ENCODE assay signal across 8 cellular contexts in the genomic region with DNA sequence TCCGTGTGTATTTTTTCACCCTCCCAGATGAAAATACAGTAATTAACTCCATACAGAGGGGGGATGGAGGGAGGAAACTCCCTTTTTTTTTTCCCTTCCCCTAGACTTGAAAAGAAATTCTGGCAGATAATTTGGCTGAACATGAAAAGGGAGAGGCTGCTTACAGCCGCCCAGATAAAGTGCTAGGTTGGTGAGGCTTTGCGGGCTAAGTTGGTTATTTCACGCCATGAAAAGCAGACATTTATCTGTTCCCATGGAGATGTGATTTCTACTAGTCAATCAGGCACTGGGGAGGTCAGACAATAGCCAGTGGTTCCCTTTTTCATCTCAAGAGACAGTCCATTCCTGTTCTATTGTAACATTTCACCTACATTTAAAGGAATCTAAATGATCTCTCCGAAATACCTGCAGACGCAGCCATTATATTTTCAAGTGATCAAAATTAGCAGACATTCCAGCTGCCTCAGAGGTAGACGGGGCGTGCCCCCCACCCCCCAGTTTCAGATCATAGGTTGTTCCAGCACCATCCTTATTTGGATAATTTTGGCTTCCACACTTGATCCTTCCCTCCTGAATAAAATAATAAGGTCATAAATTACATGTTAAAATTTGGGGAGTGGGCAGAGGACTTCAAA.
DNase-seq lines count a peak whose midpoint lies in the region; ATAC-seq, FAIRE-seq and TF ChIP-seq lines count a peak whose summit lies in the region.

No MANE protein-coding gene starts in this region.

- DNase-seq in A549 (ENCODE audit: low read depth in 1 of 2, low spot score in 1 of 2), result no peak
- DNase-seq in HAP-1 (ENCODE audit: low spot score in 2 of 2), result peak; percentile 34 to 52
- no peak for DNase-seq in memory B cell (ENCODE audit: low spot score in 2 of 2)
- no peak for DNase-seq in NCI-H510A (lab: John Stamatoyannopoulos, UW)
- no peak for DNase-seq in germinal center (ENCODE audit: low spot score)
- no peak for DNase-seq in HuH-7 (ENCODE audit: low spot score)

- no peaks in the 10 kb centered on the region for H3K27me3 ChIP-seq in HAP-1 (ENCODE audit: low read depth)

- no peaks in the 10 kb centered on the region for H3K36me3 ChIP-seq in HAP-1 (replicated peaks)

- no peak for FAIRE-seq in A549 (lab: Jason Lieb, UNC)

- peak overlapping the region; percentile 75 for H3K4me2 ChIP-seq in A549

- H3K4me3 ChIP-seq in A549 (no peak overlapping the region), HAP-1 (no peak overlapping the region)

- no peaks in the 10 kb centered on the region for H3K36me3 Mint-ChIP-seq in activated T-helper 17 cell treated with anti-CD3 and anti-CD28 coated beads, Interleukin-2, amount 50 U/mL, for 72 hours (ENCODE audit: low read depth)
- H3K36me3 Mint-ChIP-seq in memory B cell, result no peaks in the 10 kb centered on the region

- H3K9me3 Mint-ChIP-seq in activated T-helper 17 cell treated with anti-CD3 and anti-CD28 coated beads, Interleukin-2, amount 50 U/mL, for 72 hours, result no peaks in the 10 kb centered on the region
- no peaks in the 10 kb centered on the region for H3K9me3 Mint-ChIP-seq in memory B cell

- TF ChIP-seq CTCF in A549 (IDR thresholded peaks at IDR 0.05), result no peak

- POLR2A ChIA-PET in A549 (lab: Yijun Ruan, JAX), result interaction anchor here (1.2 to 3.4 kb wide), 6 partner anchors 12 to 158 kb away, joined by 4 to 22 read pairs (median 15); a partner anchor contains a TSS

- H3K4me1 Mint-ChIP-seq in activated T-helper 17 cell treated with anti-CD3 and anti-CD28 coated beads, Interleukin-2, amount 50 U/mL, for 72 hours, result peaks cover 21% of the 10 kb centered on the region
- peaks cover 45% of the 10 kb centered on the region for H3K4me1 Mint-ChIP-seq in memory B cell

- no peak for TF ChIP-seq EP300 in A549 (IDR thresholded peaks at IDR 0.05)

- peak overlapping the region; percentile 69 for H3K27ac Mint-ChIP-seq in activated T-helper 17 cell treated with anti-CD3 and anti-CD28 coated beads, Interleukin-2, amount 50 U/mL, for 72 hours
- peak overlapping the region; percentile 98 for H3K27ac Mint-ChIP-seq in memory B cell

- 40% methylated on average over 8 of the region's 8 CpGs for WGBS in A549 (ENCODE audit: missing lambda C conversion rate)

- CTCF ChIA-PET in A549 (lab: Yijun Ruan, JAX), result interaction anchor here (0.7 to 3.7 kb wide), 10 partner anchors 10 to 203 kb away, joined by 3 to 17 read pairs (median 6); no protein-coding TSS in a partner anchor

- ATAC-seq in A549 (peak in 1 of 2 experiments; percentile 14; a peak in 2 of 6 replicates), memory B cell (ENCODE audit: low read depth) (peak; percentile 13), HG03521 (IDR thresholded peaks at IDR 0.05; ENCODE audit: unreplicated experiment) (no peak)
- no peak for ATAC-seq in activated T-helper 17 cell treated with anti-CD3 and anti-CD28 coated beads, Interleukin-2, amount 50 U/mL, for 72 hours (replicated peaks)

- peak overlapping the region; percentile 56 for H3K4me3 Mint-ChIP-seq in activated T-helper 17 cell treated with anti-CD3 and anti-CD28 coated beads, Interleukin-2, amount 50 U/mL, for 72 hours
- peak overlapping the region; percentile 41 for H3K4me3 Mint-ChIP-seq in memory B cell

- TF ChIP-seq POLR2A in A549 (IDR thresholded peaks at IDR 0.05; ENCODE audit: low read length), result no peak

- H3K9me3 ChIP-seq in A549 (no peaks in the 10 kb centered on the region), HAP-1 (no peaks in the 10 kb centered on the region)

- H3K27ac ChIP-seq in A549, result peak overlapping the region; percentile 89 to 90

- peaks cover 72% of the 10 kb centered on the region for H3K4me1 ChIP-seq in A549
- peaks cover 61% of the 10 kb centered on the region for H3K4me1 ChIP-seq in HAP-1

- no peaks in the 10 kb centered on the region for H3K27me3 Mint-ChIP-seq in activated T-helper 17 cell treated with anti-CD3 and anti-CD28 coated beads, Interleukin-2, amount 50 U/mL, for 72 hours
- no peaks in the 10 kb centered on the region for H3K27me3 Mint-ChIP-seq in memory B cell

- in situ Hi-C loops in HAP-1 (cut with MboI; ENCODE audit: low sequenced_read_pairs), result no loop called here

- TF ChIP-seq RAD21 in A549 (conservative IDR thresholded peaks at IDR 0.05 in 1 of 2, IDR thresholded peaks at IDR 0.05 in 1 of 2), result no peak

TF ChIP-seq in A549, 52 proteins besides CTCF, POLR2A, EP300 and RAD21:
- TF ChIP-seq, protein P1, sequence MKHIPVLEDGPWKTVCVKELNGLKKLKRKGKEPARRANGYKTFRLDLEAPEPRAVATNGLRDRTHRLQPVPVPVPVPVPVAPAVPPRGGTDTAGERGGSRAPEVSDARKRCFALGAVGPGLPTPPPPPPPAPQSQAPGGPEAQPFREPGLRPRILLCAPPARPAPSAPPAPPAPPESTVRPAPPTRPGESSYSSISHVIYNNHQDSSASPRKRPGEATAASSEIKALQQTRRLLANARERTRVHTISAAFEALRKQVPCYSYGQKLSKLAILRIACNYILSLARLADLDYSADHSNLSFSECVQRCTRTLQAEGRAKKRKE (CRISPR knock-in tag; IDR thresholded peaks at IDR 0.05; ENCODE audit: low read depth), result no peak
- TF ChIP-seq PHF8 (IDR thresholded peaks at IDR 0.05; ENCODE audit: borderline replicate concordance, low read depth) (no peak), RCOR1 (IDR thresholded peaks at IDR 0.05; ENCODE audit: low read depth, low read length) (no peak), RARB (CRISPR knock-in tag; IDR thresholded peaks at IDR 0.05) (no peak), TP53 (CRISPR knock-in tag; IDR thresholded peaks at IDR 0.05) (no peak), ZFP36 (IDR thresholded peaks at IDR 0.05; ENCODE audit: borderline replicate concordance, partially characterized antibody) (no peak), KDM5A (IDR thresholded peaks at IDR 0.05) (no peak), HOXA7 (CRISPR knock-in tag; IDR thresholded peaks at IDR 0.05) (no peak), BHLHE40 (IDR thresholded peaks at IDR 0.05; ENCODE audit: low read depth, low read length) (no peak), KDM1A (IDR thresholded peaks at IDR 0.05; ENCODE audit: low read depth) (no peak)
- TF ChIP-seq, protein P2, sequence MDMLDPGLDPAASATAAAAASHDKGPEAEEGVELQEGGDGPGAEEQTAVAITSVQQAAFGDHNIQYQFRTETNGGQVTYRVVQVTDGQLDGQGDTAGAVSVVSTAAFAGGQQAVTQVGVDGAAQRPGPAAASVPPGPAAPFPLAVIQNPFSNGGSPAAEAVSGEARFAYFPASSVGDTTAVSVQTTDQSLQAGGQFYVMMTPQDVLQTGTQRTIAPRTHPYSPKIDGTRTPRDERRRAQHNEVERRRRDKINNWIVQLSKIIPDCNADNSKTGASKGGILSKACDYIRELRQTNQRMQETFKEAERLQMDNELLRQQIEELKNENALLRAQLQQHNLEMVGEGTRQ (IDR thresholded peaks at IDR 0.05), result no peak

Comparison
In these comparisons a context has a peak if more than half of its experiments do, and no peak if none do; other contexts are left out.
1. DNase-seq: peak in HAP-1 (2 of 2); none in A549 (0 of 2), memory B cell (0 of 2), NCI-H510A (single experiment), germinal center (single experiment) and HuH-7 (single experiment).